Comparison of ENCODE assay signal across 9 cellular contexts in genomic region chr3:127822836-127823589, GRCh38. TPM values are rescaled to one million over a fixed set of nuclear protein-coding genes. Genes with fewer than 3 reads are reported as not detected.
A peak's percentile ranks its signal among the peaks of the same experiment; 100 is the strongest.
DNase-seq lines count a peak whose midpoint lies in the region; ATAC-seq, FAIRE-seq and TF ChIP-seq lines count a peak whose summit lies in the region.
"Had no signal": no experiment of that assay in that cellular context is flagged by ENCODE, and none has a peak within 500 bp of the region (broad histone marks: within the 10 kb centered on the region; RNA-seq: fewer than 3 reads in every experiment).

No MANE protein-coding gene starts in this region.

- peak overlapping the region; percentile 24; the same call in 1 of the 2 replicates for H2BK5ac ChIP-seq in H1 (ENCODE audit: low read depth, low read length)

- H3K23ac ChIP-seq in H1 (ENCODE audit: insufficient read length) = no peak overlapping the region

- H3K9me3 Mint-ChIP-seq in type B pancreatic cell = no peaks in the 10 kb centered on the region

- no peak for TF ChIP-seq POLR2A in H1 (IDR thresholded peaks at IDR 0.05; ENCODE audit: control extremely low read depth in 1 of 2, low read depth in 2 of 2, low read length in 2 of 2)

- peak overlapping the region; percentile 92 for H3K4me3 Mint-ChIP-seq in type B pancreatic cell

- H3K9ac ChIP-seq in H1 (replicated peaks in 1 of 4; ENCODE audit: extremely low read depth in 1 of 4, low read depth in 3 of 4, low read length in 3 of 4) = peak overlapping the region in 3 of 4 experiments; percentile 19 to 59 (median 21); a peak in 2 of 7 replicates

- H3K9me3 ChIP-seq in H1 (ENCODE audit: insufficient read depth in 2 of 2, low read depth in 1 of 2, low read length in 1 of 2) (0 out of 4 replicates have a peak, but pooled peaks cover 0 to 4% of the 10 kb centered on the region in 2 experiments), mesodermal cell (ENCODE audit: control insufficient read depth, low read length) (peaks cover 3% of the 10 kb centered on the region)

- peak overlapping the region; percentile 85 to 99 for H3K4me2 ChIP-seq in H1 (ENCODE audit: insufficient read depth in 1 of 2, low read depth in 2 of 2, low read length in 2 of 2)

- H2AK5ac ChIP-seq in H1 (ENCODE audit: low read depth, low read length) = peak overlapping the region; percentile 26; the same call in 1 of the 2 replicates

- H3K4me1 Mint-ChIP-seq in type B pancreatic cell (ENCODE audit: unreplicated experiment) = peaks cover 30% of the 10 kb centered on the region

- peaks cover 0 to 3% of the 10 kb centered on the region in 2 experiments for H4K20me1 ChIP-seq in H1 (replicated peaks in 1 of 2; ENCODE audit: control insufficient read depth in 1 of 2, insufficient read depth in 2 of 2, low read length in 2 of 2)

- peak; percentile 34 for ATAC-seq in GM21786 (IDR thresholded peaks at IDR 0.05; ENCODE audit: unreplicated experiment)

- H2BK15ac ChIP-seq in H1 (ENCODE audit: low read length) = no peak overlapping the region

- no peak overlapping the region for H3K27ac ChIP-seq in H1 (ENCODE audit: low read depth, low read length)
- H3K27ac ChIP-seq in mesodermal cell (ENCODE audit: low read depth, low read length, severe bottlenecking) = no peak overlapping the region

- H3K4me1 ChIP-seq in H1 (replicated peaks in 1 of 4; ENCODE audit: control insufficient read depth in 3 of 4, insufficient read depth in 4 of 4, low read length in 3 of 4) = peaks cover 0 to 10% (median 1%) of the 10 kb centered on the region in 4 experiments; a peak in 6 of 7 replicates
- H3K4me1 ChIP-seq in mesodermal cell (ENCODE audit: control insufficient read depth, insufficient read depth, low read length, poor library complexity, severe bottlenecking) = peaks cover 10% of the 10 kb centered on the region

- no peak overlapping the region for H4K5ac ChIP-seq in H1 (ENCODE audit: insufficient read length, low read depth, low read length)

- TF ChIP-seq CTCF in H1 (IDR thresholded peaks at IDR 0.05; ENCODE audit: control extremely low read depth in 1 of 3, insufficient read depth in 1 of 3, low read depth in 1 of 3, low read length in 3 of 3) = no peak
- no peak for TF ChIP-seq CTCF in type B pancreatic cell (conservative IDR thresholded peaks at IDR 0.05)

- peak overlapping the region; percentile 56 to 75 (median 64) for H3K4me3 ChIP-seq in H1 (ENCODE audit: extremely low read depth in 1 of 4, insufficient read depth in 2 of 4, low read depth in 3 of 4, low read length in 4 of 4)
- peak overlapping the region; percentile 55 for H3K4me3 ChIP-seq in mesodermal cell (ENCODE audit: extremely low read depth, insufficient read depth, low read length, poor library complexity, severe bottlenecking)

- peak overlapping the region; percentile 57; the same call in 1 of the 2 replicates for H4K8ac ChIP-seq in H1 (ENCODE audit: extremely low read depth, insufficient read depth, low read length)

- no peaks in the 10 kb centered on the region for H3K36me3 Mint-ChIP-seq in type B pancreatic cell

- WGBS in H1 (ENCODE audit: extremely low coverage in 1 of 2, insufficient coverage in 1 of 2, insufficient read length in 1 of 2, insufficient replicate concordance in 2 of 2, low coverage in 1 of 2, low lambda C conversion rate in 2 of 2, missing lambda C conversion rate in 1 of 2), 2 experiments = 15% methylated on average over 47 of the region's 98 CpGs; no CpG with 5 or more reads in 1 of the 2 experiments
- WGBS in mesodermal cell (ENCODE audit: insufficient coverage in 2 of 2), 2 experiments = 15 to 16% methylated on average over 61 to 92 of the region's 98 CpGs

- no peak overlapping the region for H3K14ac ChIP-seq in H1 (ENCODE audit: insufficient read length)

- H3K27me3 ChIP-seq in H1 (replicated peaks in 1 of 4; ENCODE audit: control insufficient read depth in 3 of 4, extremely low read depth in 1 of 4, insufficient read depth in 3 of 4, low read length in 3 of 4) = peaks cover 11 to 31% (median 25%) of the 10 kb centered on the region in 4 experiments; a peak in 6 of 7 replicates

- peaks cover 46% of the 10 kb centered on the region for H3K27me3 Mint-ChIP-seq in type B pancreatic cell

- DNase-seq in NCI-H2081 (lab: John Stamatoyannopoulos, UW) (peak; percentile 48 to 80), NCI-H2081 treated with DMSO at 0.1 percent for 48 hours (lab: John Stamatoyannopoulos, UW) (no peak), RCC 7860 (ENCODE audit: low spot score) (peak; percentile 20), H1 (ENCODE audit: low read depth in 1 of 2, low spot score in 2 of 2) (no peak), type B pancreatic cell (ENCODE audit: extremely low spot score, unreplicated experiment) (no peak), H4 (ENCODE audit: low spot score) (no peak)

- no peak overlapping the region for H3K4ac ChIP-seq in H1 (replicated peaks; ENCODE audit: insufficient read length, low read depth, low read length)

- peaks cover 9% of the 10 kb centered on the region; the same call in 1 of the 2 replicates for H3K23me2 ChIP-seq in H1 (ENCODE audit: low read depth, low read length)

- no peaks in the 10 kb centered on the region for H3K79me1 ChIP-seq in H1 (ENCODE audit: low read depth, low read length)

- H3K36me3 ChIP-seq in H1 (ENCODE audit: control insufficient read depth in 2 of 4, insufficient read depth in 4 of 4, low read length in 3 of 4) (no peaks in the 10 kb centered on the region), mesodermal cell (ENCODE audit: control insufficient read depth, insufficient read depth, low read length) (no peaks in the 10 kb centered on the region)

- CTCF ChIA-PET in H1 (lab: Charles Lee; ENCODE audit: partially characterized antibody) = interaction anchor here (0.6 to 5.7 kb wide), 7 partner anchors 9 to 171 kb away, joined by 3 to 28 read pairs (median 4); no protein-coding TSS in a partner anchor

- H3K27ac Mint-ChIP-seq in type B pancreatic cell = peak overlapping the region; percentile 82

- H2BK120ac ChIP-seq in H1 (replicated peaks; ENCODE audit: low read depth, low read length) = no peak overlapping the region

- H2BK20ac ChIP-seq in H1 (ENCODE audit: low read length) = no peak overlapping the region

- peak overlapping the region; percentile 42 for H4K91ac ChIP-seq in H1 (replicated peaks; ENCODE audit: insufficient read length, low read length)

- TF ChIP-seq RAD21 in H1 (IDR thresholded peaks at IDR 0.05 in 1 of 2, conservative IDR thresholded peaks at IDR 0.05 in 1 of 2; ENCODE audit: low read depth in 2 of 2, low read length in 2 of 2) = no peak

- H2BK12ac ChIP-seq in H1 (ENCODE audit: low read depth, low read length) = peak overlapping the region; percentile 68; the same call in 1 of the 2 replicates

- FAIRE-seq in RCC 7860 (lab: Jason Lieb, UNC) (no peak), H1 (lab: Jason Lieb, UNC) (no peak)
- FAIRE-seq: G401.6 had no signal

- no peak for TF ChIP-seq EP300 in H1 (IDR thresholded peaks at IDR 0.05; ENCODE audit: borderline replicate concordance in 1 of 2, low read depth in 2 of 2, low read length in 2 of 2)

- POLR2A ChIA-PET in H1 (lab: Charles Lee; ENCODE audit: partially characterized antibody) = interaction anchor here (0.7 to 1.5 kb wide), 4 partner anchors 107 to 150 kb away, joined by 3 read pairs; partner anchors contain the start of gene ABTB1

- H3K56ac ChIP-seq in H1 (replicated peaks; ENCODE audit: insufficient read length, low read depth, low read length) = no peak overlapping the region

- no peaks in the 10 kb centered on the region for H3K79me2 ChIP-seq in H1 (ENCODE audit: control insufficient read depth in 1 of 2, insufficient read depth in 2 of 2, low read length in 2 of 2)

- H3K18ac ChIP-seq in H1 (ENCODE audit: extremely low read depth, low read length) = no peak overlapping the region

- H2AFZ ChIP-seq in H1 (ENCODE audit: low read length) = 0 out of 2 replicates have a peak overlapping the region, but pooled peaks have one; percentile 29

TF ChIP-seq in H1, 55 proteins besides CTCF, POLR2A, EP300 and RAD21 (continues in another document):
- TF ChIP-seq MAX (IDR thresholded peaks at IDR 0.05) (no peak), CBX5 (IDR thresholded peaks at IDR 0.05; ENCODE audit: low read depth, low read length) (no peak), KDM5A (IDR thresholded peaks at IDR 0.05; ENCODE audit: low read length) (no peak), CEBPB (IDR thresholded peaks at IDR 0.05; ENCODE audit: low read depth, low read length) (no peak), BRCA1 (IDR thresholded peaks at IDR 0.05; ENCODE audit: low read depth, low read length) (no peak), POU5F1 (IDR thresholded peaks at IDR 0.05; ENCODE audit: low read depth, low read length) (no peak), ZNF274 (IDR thresholded peaks at IDR 0.05; ENCODE audit: borderline replicate concordance, extremely low read depth, low read length) (no peak), TEAD4 (IDR thresholded peaks at IDR 0.05; ENCODE audit: low read depth, low read length) (no peak), MAFK (IDR thresholded peaks at IDR 0.05; ENCODE audit: low read depth, low read length) (no peak), PHF8 (conservative IDR thresholded peaks at IDR 0.05; ENCODE audit: low read depth, low read length) (no peak), SIN3A (conservative IDR thresholded peaks at IDR 0.05 in 1 of 2, IDR thresholded peaks at IDR 0.05 in 1 of 2; ENCODE audit: low read depth in 1 of 2, low read length in 2 of 2) (no peak), CHD2 (IDR thresholded peaks at IDR 0.05; ENCODE audit: low read length) (no peak), CTBP2 (IDR thresholded peaks at IDR 0.05; ENCODE audit: borderline replicate concordance, insufficient read depth, insufficient read length, low read length) (no peak), KDM1A (IDR thresholded peaks at IDR 0.05; ENCODE audit: borderline replicate concordance, low read length) (no peak)

RNA-seq across cellular contexts. Expression of gene MGLL, which starts 0.7 kb away (rescaled TPM):
- 0.34 and 0.75 TPM in 2 replicates for total RNA-seq in H1 (2021; fragmentation: NEBNext Ultra II Directional; extraction: Animal tissue kit (Norgen Biotek cat#: 25700))
- 0.05 and 0.24 TPM in 2 replicates for polyA plus RNA-seq in H1 (2011; rRNA removed)
- 0.13 TPM for polyA plus RNA-seq in H1 (2011; cell fraction: cytosol; rRNA removed)
- 0.13 TPM for polyA plus RNA-seq in H1 (2011; cell fraction: nucleus; rRNA removed)
- polyA plus RNA-seq in H1 (2012, experiment 1 of 2) = 0.05 to 1.1 TPM (median 0.35 TPM) in 4 replicates
- 0.10 TPM for polyA plus RNA-seq in H1 (2012, experiment 2 of 2)
- polyA plus RNA-seq in H1 (2013, experiment 1 of 2) = 0.79 TPM
- polyA plus RNA-seq in H1 (2013, experiment 2 of 2) = 0.64 TPM
- polyA minus RNA-seq in H1 (2011; rRNA and poly(A)+ RNA removed) = 0.38 and 1.6 TPM in 2 replicates
- polyA minus RNA-seq in H1 (2011; cell fraction: cytosol; rRNA and poly(A)+ RNA removed) = 15.9 TPM
- polyA minus RNA-seq in H1 (2011; cell fraction: nucleus; rRNA and poly(A)+ RNA removed) = 0.70 TPM
- polyA plus RNA-seq in mesodermal cell (2013, experiment 1 of 2) = 3.9 TPM
- 4.0 TPM for polyA plus RNA-seq in mesodermal cell (2013, experiment 2 of 2)
- total RNA-seq in type B pancreatic cell (ENCODE audit: low replicate concordance) = 9.4 and 28.8 TPM in 2 replicates
- total RNA-seq in H4 (2014; rRNA removed; shearing (Covaris generic)) = 2.1 and 4.6 TPM in 2 replicates

Comparison
In these comparisons a context has a peak if more than half of its experiments do, and no peak if none do; other contexts are left out.
1. DNase-seq: peak in NCI-H2081 (2 of 2) and RCC 7860 (single experiment); none in NCI-H2081 treated with DMSO at 0.1 percent for 48 hours (single experiment), H1 (0 of 2), type B pancreatic cell (single experiment) and H4 (single experiment).